8 cellular contexts compared by ENCODE assay signal in the genomic region with DNA sequence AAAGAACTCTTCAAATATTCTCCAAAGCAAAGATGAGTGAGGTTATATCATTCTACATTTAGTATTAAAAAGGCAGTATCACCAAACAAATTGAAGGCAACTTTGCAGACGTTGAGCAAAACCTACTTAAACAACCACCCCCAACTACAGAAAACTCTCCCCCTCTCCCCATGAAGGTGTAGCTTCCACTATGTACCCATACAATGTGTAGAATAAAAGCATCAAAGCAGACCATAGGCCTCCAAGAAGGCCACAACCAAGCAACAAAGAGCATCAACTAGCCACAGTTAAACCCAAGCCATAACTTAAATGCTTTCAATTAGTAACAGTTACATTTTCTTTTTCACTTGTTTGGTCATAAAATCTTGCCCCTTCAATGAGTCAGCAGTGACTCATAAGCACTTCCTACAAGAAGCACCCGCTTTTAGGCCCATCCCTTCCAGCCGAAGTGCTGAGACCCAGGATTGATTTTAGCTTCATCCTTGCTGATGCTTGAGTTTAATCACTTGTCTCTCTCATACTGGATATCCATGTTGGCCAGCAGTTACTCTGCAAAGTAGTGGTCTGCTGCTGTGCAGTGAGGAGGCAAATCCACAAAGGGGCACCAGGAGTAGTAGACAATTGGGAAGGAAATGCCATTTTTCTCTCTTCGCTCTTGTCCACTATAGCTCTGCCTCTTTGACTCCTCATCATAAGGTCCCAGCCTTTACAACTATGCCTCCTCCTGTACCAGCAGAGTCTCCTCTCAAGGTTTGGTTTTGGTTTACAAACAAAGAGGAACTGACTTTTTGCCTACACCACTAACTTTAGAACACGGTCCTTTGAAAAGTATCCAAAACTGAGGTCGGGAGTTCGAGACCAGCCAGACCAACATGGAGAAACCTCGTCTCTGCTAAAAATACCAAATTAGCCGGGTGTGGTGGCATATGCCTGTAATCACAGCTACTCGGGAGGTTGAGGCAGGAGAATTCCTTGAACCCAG. TPM values are rescaled to one million over a fixed set of nuclear protein-coding genes. Genes with fewer than 3 reads are reported as not detected.
A peak's percentile ranks its signal among the peaks of the same experiment; 100 is the strongest.
DNase-seq lines count a peak whose midpoint lies in the region; ATAC-seq and TF ChIP-seq lines count a peak whose summit lies in the region.

No MANE protein-coding gene starts in this region.

- no peaks in the 10 kb centered on the region for H3K27me3 ChIP-seq in PC-9 (ENCODE audit: insufficient read depth, low read depth)

- peak; percentile 26 for DNase-seq in activated T-cell treated with anti-CD3 and anti-CD28 coated beads for 24 hours (ENCODE audit: low read depth)
- no peak for DNase-seq in activated T-cell treated with anti-CD3 and anti-CD28 coated beads, Interleukin-2, amount 50 U/mL, for 1 hour
- DNase-seq in PC-9 = peak; percentile 47 to 81
- DNase-seq in cardiac fibroblast (ENCODE audit: low read depth in 2 of 2) = peak; percentile 82 to 93
- DNase-seq in skeletal muscle cell (ENCODE audit: low read depth) = peak; percentile 77
- DNase-seq in NCI-H1436 treated with DMSO at 0.1 percent for 48 hours (lab: John Stamatoyannopoulos, UW) = no peak
- no peak for DNase-seq in anterior cingulate cortex (lab: John Stamatoyannopoulos, UW)

- H3K36me3 ChIP-seq in PC-9 (ENCODE audit: low read depth) = no peaks in the 10 kb centered on the region

- peaks cover 18% of the 10 kb centered on the region for H3K4me1 ChIP-seq in PC-9 (replicated peaks; ENCODE audit: insufficient read depth)

- H3K9me2 ChIP-seq in PC-9 (ENCODE audit: insufficient read depth) = no peaks in the 10 kb centered on the region

- intact Hi-C loops in PC-9 (cut with micrococcal nuclease; ENCODE audit: unreplicated experiment) = no loop called here

- H3K27ac ChIP-seq in PC-9 = peak overlapping the region; percentile 61

- CTCF ChIA-PET in PC-9 (lab: Charles Lee) = interaction anchor here (0.6 to 0.7 kb wide), 3 partner anchors 35 to 407 kb away, joined by 4 to 8 read pairs (median 6); a partner anchor contains a TSS

- POLR2A ChIA-PET in PC-9 (lab: Charles Lee; ENCODE audit: unreplicated experiment) = interaction anchor here (0.6 to 0.7 kb wide), 2 partner anchors 115 to 592 kb away, joined by 3 read pairs; a partner anchor contains a TSS

- ATAC-seq in HG02885 (IDR thresholded peaks at IDR 0.05; ENCODE audit: poor library complexity, unreplicated experiment) = peak; percentile 82

- H3K4me2 ChIP-seq in PC-9 = peak overlapping the region; percentile 60

- TF ChIP-seq CTCF in PC-9 (conservative IDR thresholded peaks at IDR 0.05) (no peak), cardiac fibroblast (IDR thresholded peaks at IDR 0.05; ENCODE audit: low read depth, low read length) (no peak)

- no peaks in the 10 kb centered on the region for H4K20me1 ChIP-seq in PC-9 (ENCODE audit: insufficient read depth)

- no peaks in the 10 kb centered on the region for H3K79me2 ChIP-seq in PC-9 (ENCODE audit: low read depth)

- peak overlapping the region; percentile 63; the same call in 1 of the 2 replicates for H2AFZ ChIP-seq in PC-9

- H3K4me3 ChIP-seq in PC-9 = 0 out of 2 replicates have a peak overlapping the region, but pooled peaks have one; percentile 24
- no peak overlapping the region for H3K4me3 ChIP-seq in cardiac fibroblast (replicated peaks in 1 of 2; ENCODE audit: low read depth in 2 of 2, low read length in 2 of 2)
- no peak overlapping the region for H3K4me3 ChIP-seq in skeletal muscle cell (ENCODE audit: low read depth, low read length)

- H3F3A ChIP-seq in PC-9 (ENCODE audit: insufficient read depth, low read depth) = peaks cover 5% of the 10 kb centered on the region; the same call in 1 of the 2 replicates

- H3K9me3 ChIP-seq in PC-9 (ENCODE audit: insufficient read depth, low read depth) = no peaks in the 10 kb centered on the region

- TSS peak; percentile 91 for BruUV-seq in PC-9 (replicated peaks; lab: Mats Ljungman, UMichigan)

RNA-seq across cellular contexts. Expression of a gene that starts 8.4 kb away (rescaled TPM):
- total RNA-seq in PC-9 (2021) = 50.7 and 74.1 TPM in 2 replicates

Comparison
In these comparisons a context has a peak if more than half of its experiments do, and no peak if none do; other contexts are left out.
1. DNase-seq: peak in activated T-cell treated with anti-CD3 and anti-CD28 coated beads for 24 hours (single experiment), PC-9 (2 of 2), cardiac fibroblast (2 of 2) and skeletal muscle cell (single experiment); none in activated T-cell treated with anti-CD3 and anti-CD28 coated beads, Interleukin-2, amount 50 U/mL, for 1 hour (single experiment), NCI-H1436 treated with DMSO at 0.1 percent for 48 hours (single experiment) and anterior cingulate cortex (0 of 58).